In genomic region chr16:57529324-57530103, GRCh38 we compare ENCODE assay signal across 9 cellular contexts. TPM values are rescaled to one million over a fixed set of nuclear protein-coding genes. Genes with fewer than 3 reads are reported as not detected.
DNase-seq lines count a peak whose midpoint lies in the region; ATAC-seq, FAIRE-seq and TF ChIP-seq lines count a peak whose summit lies in the region.
"Had no signal": no experiment of that assay in that cellular context is flagged by ENCODE, and none has a peak within 500 bp of the region (broad histone marks: within the 10 kb centered on the region; RNA-seq: fewer than 3 reads in every experiment).

No MANE protein-coding gene starts in this region.

- peaks cover 10% of the 10 kb centered on the region; the same call in 1 of the 2 replicates for H3F3A ChIP-seq in Loucy (ENCODE audit: low read depth)

- H3K9ac ChIP-seq in Loucy (ENCODE audit: low read depth, low read length, poor library complexity, severe bottlenecking): peak overlapping the region; percentile 90

- peaks cover 52% of the 10 kb centered on the region for H3K4me1 ChIP-seq in Loucy (ENCODE audit: insufficient read depth, low read length, poor library complexity, severe bottlenecking)
- H3K4me1 ChIP-seq in esophagus muscularis mucosa: peaks cover 32 to 60% (median 54%) of the 10 kb centered on the region in 4 donors
- H3K4me1 ChIP-seq in small intestine (ENCODE audit: control insufficient read depth in 2 of 2, insufficient read depth in 1 of 2, low read depth in 1 of 2, low read length in 1 of 2): peaks cover 2 to 7% of the 10 kb centered on the region in 2 donors
- peaks cover 5% of the 10 kb centered on the region for H3K4me1 ChIP-seq in body of pancreas

- H3K36me3 ChIP-seq in Loucy (ENCODE audit: insufficient read depth, low read length): peaks cover 5% of the 10 kb centered on the region; the same call in 1 of the 2 replicates
- H3K36me3 ChIP-seq in esophagus muscularis mucosa: peaks cover 0 to 29% (median 13%) of the 10 kb centered on the region in 4 donors
- no peaks in the 10 kb centered on the region for H3K36me3 ChIP-seq in small intestine (ENCODE audit: control insufficient read depth in 2 of 2, insufficient read depth in 2 of 2, low read length in 2 of 2)
- H3K36me3 ChIP-seq in body of pancreas (replicated peaks in 1 of 2; ENCODE audit: insufficient read depth in 1 of 2, low read depth in 2 of 2): no peaks in the 10 kb centered on the region

- FAIRE-seq in small intestine (lab: Jason Lieb, UNC) (no peak), RCC 7860 (lab: Jason Lieb, UNC) (no peak)
- FAIRE-seq: colon had no signal

- WGBS in esophagus muscularis mucosa: 74% methylated on average over 21 of the region's 21 CpGs
- 22 to 55% (median 29%) methylated on average over 20 to 21 of the region's 21 CpGs for WGBS in small intestine, 3 donors
- WGBS in body of pancreas, 2 donors: 79 to 80% methylated on average over 13 to 21 of the region's 21 CpGs

- no peaks in the 10 kb centered on the region for H3K9me2 ChIP-seq in Loucy (replicated peaks; ENCODE audit: low read depth, low read length)

- H3K9me3 ChIP-seq in Loucy (ENCODE audit: insufficient read depth, low read depth, low read length) (no peaks in the 10 kb centered on the region), esophagus muscularis mucosa (no peaks in the 10 kb centered on the region), small intestine (ENCODE audit: control insufficient read depth, low read depth) (no peaks in the 10 kb centered on the region), body of pancreas (no peaks in the 10 kb centered on the region)

- H2AFZ ChIP-seq in Loucy (ENCODE audit: low read length): peak overlapping the region; percentile 23; the same call in 1 of the 2 replicates

- H3K4me3 ChIP-seq in Loucy (ENCODE audit: low read length, poor library complexity, severe bottlenecking) (peak overlapping the region; percentile 66), esophagus muscularis mucosa (no peak overlapping the region), small intestine (ENCODE audit: low read depth in 1 of 2, low read length in 2 of 2) (peak overlapping the region in 1 of 2 donors; percentile 59), body of pancreas (no peak overlapping the region)

- ATAC-seq in GM19395 (IDR thresholded peaks at IDR 0.05; ENCODE audit: unreplicated experiment) (peak; percentile 24), body of pancreas (no peak)

- TF ChIP-seq POLR2A in esophagus muscularis mucosa (IDR thresholded peaks at IDR 0.05; ENCODE audit: low read depth) (no peak), body of pancreas (IDR thresholded peaks at IDR 0.05) (no peak)

- intact Hi-C loops in esophagus muscularis mucosa (cut with DNase I) (loop anchor here (5.0 to 10.0 kb wide), 2 partner anchors 227 to 345 kb away; partner anchors contain the start of genes PSME3IP1 and RSPRY1), body of pancreas (cut with DNase I) (no loop called here)

- peak overlapping the region; percentile 77 for H3K4me2 ChIP-seq in Loucy (ENCODE audit: low read depth, low read length, poor library complexity, severe bottlenecking)

- TF ChIP-seq EP300 in esophagus muscularis mucosa (IDR thresholded peaks at IDR 0.05): no peak

- DNase-seq in esophagus muscularis mucosa (ENCODE audit: extremely low spot score) (no peak), small intestine (peak; percentile 45), body of pancreas (no peak), dermis blood vessel endothelial cell (no peak), RCC 7860 (ENCODE audit: low spot score) (no peak), NCI-H1694 (lab: John Stamatoyannopoulos, UW) (no peak)

- H3K27me3 ChIP-seq in Loucy (ENCODE audit: insufficient read depth, low read length, poor library complexity, severe bottlenecking) (no peaks in the 10 kb centered on the region), esophagus muscularis mucosa (no peaks in the 10 kb centered on the region), small intestine (ENCODE audit: control insufficient read depth in 2 of 2, insufficient read depth in 2 of 2, low read length in 2 of 2) (no peaks in the 10 kb centered on the region), body of pancreas (no peaks in the 10 kb centered on the region)

- H3K79me2 ChIP-seq in Loucy (ENCODE audit: insufficient read depth, low read length): peaks cover 49% of the 10 kb centered on the region

- peak overlapping the region; percentile 80 to 90 (median 85) for H3K27ac ChIP-seq in esophagus muscularis mucosa (replicated peaks in 1 of 4)
- peak overlapping the region in 1 of 2 donors; percentile 47 for H3K27ac ChIP-seq in small intestine (ENCODE audit: low read depth in 1 of 2, low read length in 1 of 2)
- no peak overlapping the region for H3K27ac ChIP-seq in body of pancreas

- TF ChIP-seq CTCF in Loucy (conservative IDR thresholded peaks at IDR 0.05; ENCODE audit: low read length) (no peak), esophagus muscularis mucosa (IDR thresholded peaks at IDR 0.05) (no peak), body of pancreas (IDR thresholded peaks at IDR 0.05) (no peak)

- no peaks in the 10 kb centered on the region for H4K20me1 ChIP-seq in Loucy (ENCODE audit: insufficient read depth, low read length, poor library complexity, severe bottlenecking)

RNA-seq across cellular contexts. Expression of gene CCDC102A, which starts 6.9 kb away (rescaled TPM):
- total RNA-seq in esophagus muscularis mucosa: 10 to 100 TPM; 22.7 to 54.9 (median 36.9) TPM
- polyA plus RNA-seq in small intestine: 1 to 10 TPM; 1.1 to 2.8 (median 1.6) TPM
- total RNA-seq in body of pancreas: 10 to 100 TPM; 10.6 to 22.4 TPM
- 12.6 and 25.5 TPM in 2 replicates for total RNA-seq in dermis blood vessel endothelial cell

RNA-seq across cellular contexts. Expression of gene ADGRG5, which starts 12.9 kb away (rescaled TPM):
- under 1 TPM in 3 of 4 donors, not detected in 1; under 0.01 to 0.34 (median 0.17) TPM for total RNA-seq in esophagus muscularis mucosa
- 1 to 10 TPM; 2.4 to 3.9 (median 3.4) TPM for polyA plus RNA-seq in small intestine
- total RNA-seq in body of pancreas: under 1 TPM; 0.78 to 0.99 TPM
- not detected in 2 replicates for total RNA-seq in dermis blood vessel endothelial cell

RNA-seq across cellular contexts. Expression of gene DOK4, which starts 43.2 kb away (rescaled TPM):
- total RNA-seq in esophagus muscularis mucosa: 10 to 100 TPM; 14.5 to 36.7 (median 29.4) TPM
- 100 to 1,000 TPM in 2 of 3 donors, 10 to 100 TPM in 1; 53.0 to 135 (median 112) TPM for polyA plus RNA-seq in small intestine
- 10 to 100 TPM; 33.0 to 36.1 TPM for total RNA-seq in body of pancreas
- 21.4 and 21.6 TPM in 2 replicates for total RNA-seq in dermis blood vessel endothelial cell

Comparison
In these comparisons a context has a peak if more than half of its experiments do, and no peak if none do; other contexts are left out.
1. H3K27ac ChIP-seq: peak in esophagus muscularis mucosa (4 of 4); none in body of pancreas (0 of 4).